In genomic region chr3:43644443-43644842, GRCh38 we compare ENCODE assay signal across 1 cellular context.
TF ChIP-seq lines count a peak whose summit lies in the region.

No MANE protein-coding gene starts in this region.

TF ChIP-seq in IMR-90, 13 proteins besides CTCF, POLR2A, EP300 and RAD21:
- TF ChIP-seq CEBPB (IDR thresholded peaks at IDR 0.05; ENCODE audit: low read depth, low read length) (no peak), RFX5 (IDR thresholded peaks at IDR 0.05; ENCODE audit: low read depth, low read length) (no peak), MAFK (IDR thresholded peaks at IDR 0.05; ENCODE audit: low read depth, low read length) (no peak), BHLHE40 (IDR thresholded peaks at IDR 0.05; ENCODE audit: low read depth, low read length) (no peak), MAZ (IDR thresholded peaks at IDR 0.05; ENCODE audit: borderline replicate concordance, low read depth, low read length) (no peak), MXI1 (IDR thresholded peaks at IDR 0.05; ENCODE audit: borderline replicate concordance, low read depth, low read length) (no peak)
